In the genomic region with DNA sequence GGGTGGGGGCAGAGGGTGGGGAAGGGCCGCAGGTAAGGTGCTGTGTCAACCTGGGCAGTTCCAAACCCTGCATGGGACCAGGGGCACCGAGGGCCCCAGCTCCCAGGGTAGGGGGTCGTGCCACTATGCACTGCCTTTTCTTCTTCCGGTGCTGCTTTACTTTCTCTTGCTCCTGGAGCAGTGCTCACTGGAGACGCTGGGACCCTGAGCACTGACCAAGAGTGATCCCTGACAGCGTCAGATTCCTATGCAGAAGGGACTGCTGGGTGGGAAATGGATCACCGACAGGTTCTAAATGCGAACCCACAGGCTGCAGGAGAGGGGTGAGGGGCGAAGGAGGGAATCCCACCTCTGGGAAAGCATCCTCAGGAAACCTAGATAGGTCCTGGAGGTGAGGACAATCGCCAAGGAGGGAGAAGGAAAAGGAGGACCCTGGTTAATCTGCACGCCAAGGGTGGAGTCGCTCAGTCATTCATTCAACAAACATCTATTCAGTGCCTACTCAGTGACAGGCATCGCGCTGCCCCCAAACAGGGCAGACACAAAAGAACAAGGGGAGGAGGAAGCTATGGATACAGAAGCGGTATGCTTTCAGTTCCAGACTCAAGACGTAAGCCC, we compare ENCODE assay signal across 8 cellular contexts.
DNase-seq lines count a peak whose midpoint lies in the region; ATAC-seq, FAIRE-seq and TF ChIP-seq lines count a peak whose summit lies in the region.

No MANE protein-coding gene starts in this region.

- peak overlapping the region; percentile 95 for H3K9ac ChIP-seq in PC-3 (ENCODE audit: low read length)
- peak overlapping the region; percentile 92 for H3K9ac ChIP-seq in endocrine pancreas (ENCODE audit: control insufficient read depth, insufficient read depth, low read length)

- H3F3A ChIP-seq in PC-3 (ENCODE audit: low read length, unreplicated experiment), result peaks cover 8% of the 10 kb centered on the region

- DNase-seq in EL (peak; percentile 22), PC-3 (peak; percentile 57), pancreas (no peak), hippocampal formation (lab: John Stamatoyannopoulos, UW) (no peak), HuH-7 (ENCODE audit: low spot score) (no peak), Right ventricle myocardium superior (no peak)

- intact Hi-C loops in PC-3 (cut with micrococcal nuclease), result loop anchor here (1.0 kb wide), 2 partner anchors 41 to 125 kb away; no protein-coding TSS in a partner anchor
- intact Hi-C loops in pancreas (cut with DNase I), result no loop called here
- intact Hi-C loops in Right ventricle myocardium superior (cut with DNase I), result no loop called here

- no peaks in the 10 kb centered on the region for H3K27me3 ChIP-seq in PC-3 (ENCODE audit: low read length)
- no peaks in the 10 kb centered on the region for H3K27me3 ChIP-seq in endocrine pancreas (ENCODE audit: control insufficient read depth, insufficient read depth, low read length)
- H3K27me3 ChIP-seq in pancreas, result peaks cover 0 to 2% (median 0%) of the 10 kb centered on the region in 4 donors

- H4K20me1 ChIP-seq in PC-3 (ENCODE audit: low read length), result peaks cover 59% of the 10 kb centered on the region

- H3K27ac ChIP-seq in PC-3 (ENCODE audit: low read length), result peak overlapping the region; percentile 91
- peak overlapping the region in 2 of 4 donors; percentile 74 to 84 for H3K27ac ChIP-seq in pancreas

- no peak for FAIRE-seq in pancreas (lab: Jason Lieb, UNC)

- WGBS in pancreas, 2 donors, result 12 to 14% methylated on average over 15 to 16 of the region's 16 CpGs

- BruUV-seq in PC-3 (replicated peaks; lab: Mats Ljungman, UMichigan), result TSS peak; percentile 17

- no peaks in the 10 kb centered on the region for H3K9me2 ChIP-seq in PC-3 (replicated peaks; ENCODE audit: low read length)

- peak overlapping the region; percentile 78 for H3K4me2 ChIP-seq in PC-3 (ENCODE audit: low read length)

- no peak for TF ChIP-seq CTCF in PC-3 (conservative IDR thresholded peaks at IDR 0.05; ENCODE audit: low read depth, low read length)
- TF ChIP-seq CTCF in pancreas (IDR thresholded peaks at IDR 0.05), result no peak

- peak; percentile 1; the same call in 1 of the 2 replicates for ATAC-seq in PC-3
- no peak for ATAC-seq in pancreas
- no peak for ATAC-seq in GM18519 (IDR thresholded peaks at IDR 0.05; ENCODE audit: low FRiP score, unreplicated experiment)
- no peak for ATAC-seq in Right ventricle myocardium superior (ENCODE audit: poor library complexity)

- peaks cover 28% of the 10 kb centered on the region for H3K4me1 ChIP-seq in PC-3 (ENCODE audit: insufficient read depth, low read length)
- no peaks in the 10 kb centered on the region for H3K4me1 ChIP-seq in endocrine pancreas (ENCODE audit: control insufficient read depth, insufficient read depth, low read length)
- H3K4me1 ChIP-seq in pancreas, result peaks cover 0 to 11% (median 0%) of the 10 kb centered on the region in 3 donors

- POLR2A ChIA-PET in PC-3 (lab: Charles Lee; ENCODE audit: unreplicated experiment), result interaction anchor here (0.6 to 0.9 kb wide), 2 partner anchors 18 to 126 kb away, joined by 3 to 4 read pairs; no protein-coding TSS in a partner anchor

- H3K9me3 ChIP-seq in PC-3 (ENCODE audit: low read length) (no peaks in the 10 kb centered on the region), endocrine pancreas (ENCODE audit: control insufficient read depth, low read length) (no peaks in the 10 kb centered on the region), pancreas (no peaks in the 10 kb centered on the region)

- H3K36me3 ChIP-seq in PC-3 (ENCODE audit: low read depth, low read length) (peaks cover 23% of the 10 kb centered on the region), endocrine pancreas (ENCODE audit: control insufficient read depth, insufficient read depth, low read length) (no peaks in the 10 kb centered on the region), pancreas (no peaks in the 10 kb centered on the region)

- H2AFZ ChIP-seq in PC-3 (ENCODE audit: low read length), result no peak overlapping the region

- peaks cover 65% of the 10 kb centered on the region for H3K79me2 ChIP-seq in PC-3 (ENCODE audit: low read length)

- H3K4me3 ChIP-seq in PC-3 (ENCODE audit: low read length), result peak overlapping the region; percentile 95
- peak overlapping the region; percentile 76 for H3K4me3 ChIP-seq in endocrine pancreas (ENCODE audit: control insufficient read depth, insufficient read depth, low read length)
- peak overlapping the region; percentile 47 to 58 (median 51) for H3K4me3 ChIP-seq in pancreas

- CTCF ChIA-PET in PC-3 (lab: Charles Lee), result interaction anchor here (0.9 kb wide), 1 partner anchor 125 kb away, joined by 5 read pairs; no protein-coding TSS in a partner anchor

Comparison
In these comparisons a context has a peak if more than half of its experiments do, and no peak if none do; other contexts are left out.
1. DNase-seq: peak in EL (single experiment) and PC-3 (single experiment); none in pancreas (0 of 6), hippocampal formation (0 of 2), HuH-7 (single experiment) and Right ventricle myocardium superior (single experiment).
2. Peak in every context shown above with its lines, with median percentiles within 50 percentile points of each other: H3K4me3 ChIP-seq.